Comparison of ENCODE assay signal across 8 cellular contexts in genomic region chr11:64251722-64251985, GRCh38. TPM values are rescaled to one million over a fixed set of nuclear protein-coding genes. Genes with fewer than 3 reads are reported as not detected.
DNase-seq lines count a peak whose midpoint lies in the region; ATAC-seq and TF ChIP-seq lines count a peak whose summit lies in the region.

No MANE protein-coding gene starts in this region.

- no peak overlapping the region for H3K27ac Mint-ChIP-seq in CD8-positive, alpha-beta T cell
- H3K27ac Mint-ChIP-seq in endodermal cell, result peak overlapping the region; percentile 85

- no peak overlapping the region for H3K27ac ChIP-seq in CD8-positive, alpha-beta T cell (ENCODE audit: low read depth, low read length)
- H3K27ac ChIP-seq in MM.1S (ENCODE audit: low read length), result no peak overlapping the region
- no peak overlapping the region for H3K27ac ChIP-seq in endodermal cell (ENCODE audit: low read depth, low read length)
- H3K27ac ChIP-seq in osteoblast (ENCODE audit: low read depth, low read length), result peak overlapping the region; percentile 58

- peak overlapping the region; percentile 100 for H3K4me2 ChIP-seq in MM.1S (ENCODE audit: low read depth, low read length)
- peak overlapping the region; percentile 98 for H3K4me2 ChIP-seq in osteoblast (ENCODE audit: insufficient read depth, low read length)

- H3K4me1 Mint-ChIP-seq in CD8-positive, alpha-beta T cell (ENCODE audit: low read depth), result peaks cover 22% of the 10 kb centered on the region
- H3K4me1 Mint-ChIP-seq in endodermal cell, result peaks cover 29% of the 10 kb centered on the region

- no peaks in the 10 kb centered on the region for H3K9me3 Mint-ChIP-seq in CD8-positive, alpha-beta T cell
- no peaks in the 10 kb centered on the region for H3K9me3 Mint-ChIP-seq in endodermal cell

- 0 out of 2 replicates have a peak, but pooled peaks cover 4% of the 10 kb centered on the region for H3F3A ChIP-seq in MM.1S (ENCODE audit: insufficient read depth, low read length)

- H3K79me2 ChIP-seq in MM.1S (ENCODE audit: low read length) (peaks cover 12% of the 10 kb centered on the region), osteoblast (ENCODE audit: insufficient read depth, low read length) (peaks cover 30% of the 10 kb centered on the region)

- peaks cover 24% of the 10 kb centered on the region for H3K4me1 ChIP-seq in CD8-positive, alpha-beta T cell (ENCODE audit: insufficient read depth, low read length)
- no peaks in the 10 kb centered on the region; the same call in 1 of the 2 replicates for H3K4me1 ChIP-seq in MM.1S (ENCODE audit: low read length)
- H3K4me1 ChIP-seq in endodermal cell (ENCODE audit: control insufficient read depth, insufficient read depth, low read length), result peaks cover 11% of the 10 kb centered on the region
- H3K4me1 ChIP-seq in osteoblast (ENCODE audit: insufficient read depth, low read length), result peaks cover 11% of the 10 kb centered on the region

- H3K36me3 Mint-ChIP-seq in CD8-positive, alpha-beta T cell, result peaks cover 1% of the 10 kb centered on the region
- peaks cover 13% of the 10 kb centered on the region for H3K36me3 Mint-ChIP-seq in endodermal cell (ENCODE audit: low read depth)

- H3K9me2 ChIP-seq in MM.1S (replicated peaks; ENCODE audit: insufficient read depth, low read length), result no peaks in the 10 kb centered on the region

- no peak for TF ChIP-seq CTCF in CD8-positive, alpha-beta T cell (IDR thresholded peaks at IDR 0.05)
- TF ChIP-seq CTCF in MM.1S (IDR thresholded peaks at IDR 0.05; ENCODE audit: low read length) (no peak), endodermal cell (conservative IDR thresholded peaks at IDR 0.05) (no peak), osteoblast (IDR thresholded peaks at IDR 0.05; ENCODE audit: extremely low read depth, low read depth, low read length) (no peak)

- H4K20me1 ChIP-seq in MM.1S (ENCODE audit: insufficient read depth, low read length) (no peaks in the 10 kb centered on the region), osteoblast (ENCODE audit: insufficient read depth, low read length) (no peaks in the 10 kb centered on the region)

- no peaks in the 10 kb centered on the region for H3K27me3 ChIP-seq in CD8-positive, alpha-beta T cell (ENCODE audit: insufficient read depth, low read length)
- peaks cover 5% of the 10 kb centered on the region; the same call in 1 of the 2 replicates for H3K27me3 ChIP-seq in MM.1S (replicated peaks; ENCODE audit: insufficient read depth, low read length)
- H3K27me3 ChIP-seq in endodermal cell (ENCODE audit: control insufficient read depth, insufficient read depth, low read length, poor library complexity, severe bottlenecking), result no peaks in the 10 kb centered on the region
- no peaks in the 10 kb centered on the region for H3K27me3 ChIP-seq in osteoblast (ENCODE audit: insufficient read depth, low read length)

- H3K27me3 Mint-ChIP-seq in CD8-positive, alpha-beta T cell (ENCODE audit: low read depth), result no peaks in the 10 kb centered on the region
- H3K27me3 Mint-ChIP-seq in endodermal cell (ENCODE audit: insufficient read depth), result no peaks in the 10 kb centered on the region

- peak overlapping the region; percentile 85 for H3K4me3 Mint-ChIP-seq in CD8-positive, alpha-beta T cell
- peak overlapping the region; percentile 86 for H3K4me3 Mint-ChIP-seq in endodermal cell

- H3K36me3 ChIP-seq in CD8-positive, alpha-beta T cell (ENCODE audit: insufficient read depth, low read length), result no peaks in the 10 kb centered on the region
- H3K36me3 ChIP-seq in MM.1S (replicated peaks; ENCODE audit: insufficient read depth, low read length) (no peaks in the 10 kb centered on the region), endodermal cell (ENCODE audit: control insufficient read depth, insufficient read depth, low read length) (peaks cover 31% of the 10 kb centered on the region), osteoblast (ENCODE audit: insufficient read depth, low read length) (peaks cover 19% of the 10 kb centered on the region)

- no peak for DNase-seq in CD8-positive, alpha-beta T cell
- DNase-seq in MM.1S (no peak), endodermal cell (no peak), osteoblast (ENCODE audit: insufficient read length, low spot score, missing footprints) (no peak), posterior vena cava (ENCODE audit: low spot score) (no peak), NCI-H226 (no peak), A172 (ENCODE audit: low spot score) (no peak)

- H2AFZ ChIP-seq in MM.1S (ENCODE audit: low read length), result peak overlapping the region; percentile 84
- peak overlapping the region; percentile 63 for H2AFZ ChIP-seq in osteoblast (ENCODE audit: low read length)

- H3K4me3 ChIP-seq in CD8-positive, alpha-beta T cell (ENCODE audit: low read depth, low read length), result peak overlapping the region; percentile 44
- H3K4me3 ChIP-seq in MM.1S (ENCODE audit: low read length) (peak overlapping the region; percentile 83), endodermal cell (ENCODE audit: low read length) (peak overlapping the region; percentile 94), osteoblast (ENCODE audit: insufficient read depth, low read length) (peak overlapping the region; percentile 91)

- intact Hi-C loops in CD8-positive, alpha-beta T cell (cut with DNase I, micrococcal nuclease), result loop anchor here (1.0 kb wide), 4 partner anchors 10 to 50 kb away; partner anchors contain the start of gene FKBP2 (in 1 of the 2)
- intact Hi-C loops in posterior vena cava (cut with DNase I), result no loop called here

- H3K9me3 ChIP-seq in CD8-positive, alpha-beta T cell (ENCODE audit: low read length), result no peaks in the 10 kb centered on the region
- H3K9me3 ChIP-seq in MM.1S (replicated peaks; ENCODE audit: insufficient read depth, low read length) (no peaks in the 10 kb centered on the region), endodermal cell (ENCODE audit: control insufficient read depth, low read length) (no peaks in the 10 kb centered on the region), osteoblast (ENCODE audit: low read depth, low read length) (no peaks in the 10 kb centered on the region)

- POLR2A ChIA-PET in CD8-positive, alpha-beta T cell (lab: Charles Lee), result interaction anchor here (0.9 to 3.6 kb wide), 6 partner anchors 12 to 527 kb away, joined by 3 to 19 read pairs (median 4); partner anchors contain the start of genes FERMT3, NUDT22, SF1 and TRPT1

- CTCF ChIA-PET in CD8-positive, alpha-beta T cell (lab: Charles Lee), result interaction anchor here (0.7 to 14.8 kb wide), 15 partner anchors 8 to 58 kb away, joined by 3 to 152 read pairs (median 8); partner anchors contain the start of genes BAD, CATSPERZ, DNAJC4 and ESRRA

- ATAC-seq in CD8-positive, alpha-beta T cell, result no peak
- ATAC-seq in HG03439 (IDR thresholded peaks at IDR 0.05; ENCODE audit: unreplicated experiment), result no peak

- 0% methylated on average over 17 to 18 of the region's 18 CpGs for WGBS in endodermal cell (ENCODE audit: insufficient coverage in 1 of 2, insufficient read length in 1 of 2), 2 experiments

- H3K9ac ChIP-seq in MM.1S (ENCODE audit: low read length), result peak overlapping the region; percentile 69
- peak overlapping the region; percentile 69 for H3K9ac ChIP-seq in endodermal cell (ENCODE audit: extremely low read depth, low read length, poor library complexity, severe bottlenecking)

RNA-seq across cellular contexts. Expression of gene PLCB3, which starts 0.3 kb away (rescaled TPM):
- 1 to 10 TPM; 2.1 to 2.4 TPM for total RNA-seq in CD8-positive, alpha-beta T cell
- total RNA-seq in endodermal cell (10 to 100 TPM; 75.0 to 83.2 TPM), osteoblast (25.3 and 25.6 TPM in 2 replicates), posterior vena cava (10 to 100 TPM; 26.1 to 28.3 TPM)
- polyA plus RNA-seq in endodermal cell (2013, experiment 1 of 2), result 31.0 TPM
- polyA plus RNA-seq in endodermal cell (2013, experiment 2 of 2), result 28.3 TPM
- 51.0 and 64.8 TPM in 2 replicates for total RNA-seq in A172 (2014; rRNA removed; shearing (Covaris generic))

RNA-seq across cellular contexts. Expression of gene PPP1R14B, which starts 4.9 kb away (rescaled TPM):
- 10 to 100 TPM; 25.7 to 30.8 TPM for total RNA-seq in CD8-positive, alpha-beta T cell
- total RNA-seq in endodermal cell, result 100 to 1,000 TPM; 228 to 265 TPM
- polyA plus RNA-seq in endodermal cell (2013, experiment 1 of 2), result 236 TPM
- 235 TPM for polyA plus RNA-seq in endodermal cell (2013, experiment 2 of 2)
- 136 and 139 TPM in 2 replicates for total RNA-seq in osteoblast
- 100 to 1,000 TPM; 102 to 190 TPM for total RNA-seq in posterior vena cava
- 455 and 478 TPM in 2 replicates for total RNA-seq in A172 (2014; rRNA removed; shearing (Covaris generic))

RNA-seq across cellular contexts. Expression of gene FKBP2, which starts 10.8 kb away (rescaled TPM):
- total RNA-seq in CD8-positive, alpha-beta T cell, result 10 to 100 TPM; 19.4 TPM
- total RNA-seq in endodermal cell, result 10 to 100 TPM; 44.6 to 53.7 TPM
- polyA plus RNA-seq in endodermal cell (2013, experiment 1 of 2), result 64.6 TPM
- 54.0 TPM for polyA plus RNA-seq in endodermal cell (2013, experiment 2 of 2)
- 31.1 and 32.7 TPM in 2 replicates for total RNA-seq in osteoblast
- total RNA-seq in posterior vena cava, result 10 to 100 TPM; 50.6 to 56.7 TPM
- 40.5 and 55.9 TPM in 2 replicates for total RNA-seq in A172 (2014; rRNA removed; shearing (Covaris generic))

RNA-seq across cellular contexts. Expression of gene VEGFB, which starts 17.3 kb away (rescaled TPM):
- 10 to 100 TPM; 33.6 to 40.0 TPM for total RNA-seq in CD8-positive, alpha-beta T cell
- 10 to 100 TPM; 58.9 to 78.4 TPM for total RNA-seq in endodermal cell
- polyA plus RNA-seq in endodermal cell (2013, experiment 1 of 2), result 54.9 TPM
- polyA plus RNA-seq in endodermal cell (2013, experiment 2 of 2), result 58.4 TPM
- 37.6 and 41.5 TPM in 2 replicates for total RNA-seq in osteoblast
- total RNA-seq in posterior vena cava, result 100 to 1,000 TPM; 163 to 190 TPM
- total RNA-seq in A172 (2014; rRNA removed; shearing (Covaris generic)), result 24.4 and 33.0 TPM in 2 replicates

RNA-seq across cellular contexts. Expression of gene DNAJC4, which starts 21.3 kb away (rescaled TPM):
- 10 to 100 TPM; 33.2 to 36.3 TPM for total RNA-seq in CD8-positive, alpha-beta T cell
- total RNA-seq in endodermal cell (10 to 100 TPM; 20.3 to 22.9 TPM), osteoblast (8.0 and 9.8 TPM in 2 replicates), posterior vena cava (10 to 100 TPM; 16.1 to 21.3 TPM)
- 47.3 TPM for polyA plus RNA-seq in endodermal cell (2013, experiment 1 of 2)
- 47.4 TPM for polyA plus RNA-seq in endodermal cell (2013, experiment 2 of 2)
- total RNA-seq in A172 (2014; rRNA removed; shearing (Covaris generic)), result 3.0 and 12.0 TPM in 2 replicates

Comparison
In these comparisons a context has a peak if more than half of its experiments do, and no peak if none do; other contexts are left out.
1. H3K4me3 ChIP-seq: peak in every context shown above with its lines; median percentile 94 in endodermal cell; 91 in osteoblast; 83 in MM.1S; 44 in CD8-positive, alpha-beta T cell.
2. intact Hi-C loops: an anchor here in CD8-positive, alpha-beta T cell (1.0 kb wide); none called in posterior vena cava.